In genomic region chr15:28663720-28664119, GRCh38 we compare ENCODE assay signal across 11 cellular contexts. TPM values are rescaled to one million over a fixed set of nuclear protein-coding genes. Genes with fewer than 3 reads are reported as not detected.
DNase-seq lines count a peak whose midpoint lies in the region; ATAC-seq, FAIRE-seq and TF ChIP-seq lines count a peak whose summit lies in the region.
"Not testable (repeated sequence)": the region's sequence is repeated elsewhere in the genome, so short reads cannot be mapped to it uniquely, and the experiment has no call there.
"Had no signal": no experiment of that assay in that cellular context is flagged by ENCODE, and none has a peak within 500 bp of the region (broad histone marks: within the 10 kb centered on the region; RNA-seq: fewer than 3 reads in every experiment).

No MANE protein-coding gene starts in this region.

- not testable (repeated sequence) for TF ChIP-seq POLR2A in A549 (IDR thresholded peaks at IDR 0.05; ENCODE audit: low read length); HepG2 (IDR thresholded peaks at IDR 0.05; ENCODE audit: insufficient read depth in 1 of 2, low read depth in 2 of 2, low read length in 2 of 2)

- intact Hi-C loops in Panc1 (cut with micrococcal nuclease; ENCODE audit: unreplicated experiment); activated CD4-positive, alpha-beta T cell treated with anti-CD3 and anti-CD28 coated beads for 36 hours (cut with DNase I, micrococcal nuclease); left cardiac atrium (cut with DNase I); HepG2 (cut with micrococcal nuclease; ENCODE audit: unreplicated experiment): not testable (repeated sequence)

- not testable (repeated sequence) for H3K36me3 ChIP-seq in Panc1 (ENCODE audit: control insufficient read depth, insufficient read depth, low read length); HepG2 (replicated peaks in 1 of 2; ENCODE audit: control insufficient read depth in 1 of 2, insufficient read depth in 2 of 2, low read length in 2 of 2)

- not testable (repeated sequence) for TF ChIP-seq EP300 in A549 (IDR thresholded peaks at IDR 0.05); HepG2 (IDR thresholded peaks at IDR 0.05; ENCODE audit: low read depth in 2 of 2, low read length in 2 of 2); HepG2 (CRISPR knock-in tag; IDR thresholded peaks at IDR 0.05; ENCODE audit: borderline replicate concordance)

- not testable (repeated sequence) for H2AFZ ChIP-seq in HepG2 (ENCODE audit: low read length)

- H3K79me2 ChIP-seq in HepG2 (ENCODE audit: insufficient read depth, low read length): not testable (repeated sequence)

- TF ChIP-seq CTCF in A549 (IDR thresholded peaks at IDR 0.05); Panc1 (IDR thresholded peaks at IDR 0.05); foreskin keratinocyte (conservative IDR thresholded peaks at IDR 0.05); HepG2 (CRISPR knock-in tag; IDR thresholded peaks at IDR 0.05): not testable (repeated sequence)

- H3K27ac Mint-ChIP-seq in activated CD4-positive, alpha-beta T cell treated with anti-CD3 and anti-CD28 coated beads for 36 hours: not testable (repeated sequence)

- CTCF ChIA-PET in A549 (lab: Yijun Ruan, JAX); Panc1 (lab: Charles Lee); activated CD4-positive, alpha-beta T cell treated with anti-CD3 and anti-CD28 coated beads for 36 hours (lab: Charles Lee); HepG2 (lab: Yijun Ruan, JAX; ENCODE audit: low intra/inter-chr PET ratio, low total read pairs): not testable (repeated sequence)

- not testable (repeated sequence) for H3K4me1 ChIP-seq in A549; Panc1 (ENCODE audit: control insufficient read depth, insufficient read depth, low read length); foreskin keratinocyte; HepG2 (ENCODE audit: insufficient read depth, low read length)

- not testable (repeated sequence) for BruUV-seq in Panc1 (replicated peaks; lab: Mats Ljungman, UMichigan); HepG2 (replicated peaks; lab: Mats Ljungman, UMichigan)

- in situ Hi-C loops in Panc1 (cut with HindIII; ENCODE audit: low pct_unique_long_range_greater_than_20kb, low sequenced_read_pairs); HepG2 (cut with HindIII; ENCODE audit: extremely low pct_ligation_motif_present, low pct_unique_long_range_greater_than_20kb): not testable (repeated sequence)

- H3K27me3 ChIP-seq in Panc1 (ENCODE audit: control insufficient read depth, insufficient read depth, low read length); foreskin keratinocyte; HepG2 (ENCODE audit: control insufficient read depth in 1 of 2, insufficient read depth in 2 of 2, low read length in 2 of 2): not testable (repeated sequence)

- not testable (repeated sequence) for H3K4me3 ChIP-seq in A549; Panc1 (ENCODE audit: low read depth in 2 of 2, low read length in 2 of 2); HepG2 (replicated peaks in 1 of 3; ENCODE audit: insufficient read depth in 1 of 3, low read depth in 2 of 3, low read length in 3 of 3)

- POLR2A ChIA-PET in A549 (lab: Yijun Ruan, JAX); Panc1 (lab: Charles Lee); activated CD4-positive, alpha-beta T cell treated with anti-CD3 and anti-CD28 coated beads for 36 hours (lab: Charles Lee); HepG2 (lab: Yijun Ruan, JAX): not testable (repeated sequence)

- TF ChIP-seq RAD21 in A549 (conservative IDR thresholded peaks at IDR 0.05 in 1 of 2, IDR thresholded peaks at IDR 0.05 in 1 of 2); HepG2 (CRISPR knock-in tag; IDR thresholded peaks at IDR 0.05): not testable (repeated sequence)

- not testable (repeated sequence) for H3K9ac ChIP-seq in HepG2 (ENCODE audit: insufficient read depth, low read depth, low read length)

- H3K27me3 Mint-ChIP-seq in activated CD4-positive, alpha-beta T cell treated with anti-CD3 and anti-CD28 coated beads for 36 hours: not testable (repeated sequence)

- H3K4me3 Mint-ChIP-seq in activated CD4-positive, alpha-beta T cell treated with anti-CD3 and anti-CD28 coated beads for 36 hours: not testable (repeated sequence)

- ATAC-seq in A549 (peak; percentile 55 to 83; a peak in 4 of 6 replicates), Panc1 (peak; percentile 63), foreskin keratinocyte (peak; percentile 40), left cardiac atrium (peak; percentile 38 to 46), HepG2 (peak; percentile 97)
- peak; percentile 57 for ATAC-seq in activated CD4-positive, alpha-beta T cell treated with anti-CD3 and anti-CD28 coated beads for 36 hours
- peak; percentile 36 for ATAC-seq in stimulated activated naive CD8-positive, alpha-beta T cell treated with anti-CD3 and anti-CD28 coated beads, Interleukin-15, Interleukin-2, amounts not matched to agents 100 U/mL and 50 U/mL, for 24 hours

- WGBS in A549 (ENCODE audit: missing lambda C conversion rate): no CpG with 5 or more reads among the region's 11 CpGs
- WGBS in HepG2 (ENCODE audit: low lambda C conversion rate): no CpG with 5 or more reads among the region's 11 CpGs

- not testable (repeated sequence) for H3K9me3 ChIP-seq in A549; Panc1 (ENCODE audit: control insufficient read depth, insufficient read depth, low read depth, low read length); HepG2 (ENCODE audit: low read length)

- not testable (repeated sequence) for H3K4me1 Mint-ChIP-seq in activated CD4-positive, alpha-beta T cell treated with anti-CD3 and anti-CD28 coated beads for 36 hours

- H3K27ac ChIP-seq in A549; Panc1 (ENCODE audit: low read length); foreskin keratinocyte; HepG2 (ENCODE audit: extremely low read length, insufficient read depth, low read length): not testable (repeated sequence)

- not testable (repeated sequence) for H3K36me3 Mint-ChIP-seq in activated CD4-positive, alpha-beta T cell treated with anti-CD3 and anti-CD28 coated beads for 36 hours (ENCODE audit: low read depth)

- FAIRE-seq in A549 (lab: Jason Lieb, UNC); HepG2 (lab: Jason Lieb, UNC): not testable (repeated sequence)

- not testable (repeated sequence) for H3K4me2 ChIP-seq in A549; HepG2 (ENCODE audit: low read depth, low read length)

- DNase-seq in A549 (ENCODE audit: low read depth in 1 of 2, low spot score in 1 of 2); Panc1 (ENCODE audit: low read depth, low spot score); activated CD4-positive, alpha-beta T cell treated with anti-CD3 and anti-CD28 coated beads for 36 hours; foreskin keratinocyte; left cardiac atrium; HepG2 (ENCODE audit: low spot score); stimulated activated naive CD8-positive, alpha-beta T cell treated with anti-CD3 and anti-CD28 coated beads, Interleukin-15, Interleukin-2, amounts not matched to agents 100 U/mL and 50 U/mL, for 24 hours: not testable (repeated sequence)

- not testable (repeated sequence) for H4K20me1 ChIP-seq in HepG2 (ENCODE audit: insufficient read depth, low read length)

- H3K9me3 Mint-ChIP-seq in activated CD4-positive, alpha-beta T cell treated with anti-CD3 and anti-CD28 coated beads for 36 hours (ENCODE audit: low read depth): not testable (repeated sequence)

RNA-seq across cellular contexts. Expression of gene GOLGA8M, which starts 48.5 kb away (rescaled TPM):
- polyA plus RNA-seq in A549 (2011; rRNA removed) (0.49 and 0.52 TPM in 2 replicates), A549 (2017; fragmentation: RNase III; extraction: RNeasy Plus Mini Kit Qiagen cat#74134 plus additional on column Dnase treatment) (0.27 to 0.47 TPM (median 0.33 TPM) in 3 replicates), foreskin keratinocyte (not detected in 2 replicates), HepG2 (2011; rRNA removed) (0.05 and 0.66 TPM in 2 replicates)
- 0.13 TPM in 1 of 2 replicates, not detected in the other for polyA plus RNA-seq in A549 (2012; cell fraction: cytosol; rRNA removed)
- 0.13 and 0.86 TPM in 2 replicates for polyA plus RNA-seq in A549 (2012; cell fraction: nucleus; rRNA removed)
- 0.37 TPM in 1 of 2 replicates, not detected in the other for polyA minus RNA-seq in A549 (2011; rRNA and poly(A)+ RNA removed)
- total RNA-seq in Panc1 (2021; ENCODE audit: unreplicated experiment) (0.87 TPM), foreskin keratinocyte (not detected in 2 replicates), left cardiac atrium (1 to 10 TPM; 2.5 to 2.9 TPM), HepG2 (2016; rRNA removed; fragmentation: Illumina TruSeq; extraction: Trizol) (not detected in 2 replicates)
- 0.56 TPM for polyA plus RNA-seq in Panc1 (2012; ENCODE audit: insufficient read length)
- under 1 TPM; 0.35 to 0.75 TPM for total RNA-seq in activated CD4-positive, alpha-beta T cell treated with anti-CD3 and anti-CD28 coated beads for 36 hours
- total RNA-seq in HepG2 (2016; cell fraction: cytosol; rRNA removed; fragmentation: Illumina TruSeq; extraction: Trizol; ENCODE audit: low read depth): not detected in 2 replicates
- total RNA-seq in HepG2 (2016; cell fraction: insoluble cytoplasmic fraction; rRNA removed; fragmentation: Illumina TruSeq; extraction: Trizol): 0.06 TPM in 1 of 2 replicates, not detected in the other
- total RNA-seq in HepG2 (2016; cell fraction: membrane; rRNA removed; fragmentation: Illumina TruSeq; extraction: Trizol): not detected in 2 replicates
- not detected in 2 replicates for total RNA-seq in HepG2 (2016; cell fraction: nucleus; rRNA removed; fragmentation: Illumina TruSeq; extraction: Trizol)
- polyA plus RNA-seq in HepG2 (2011; cell fraction: cytosol; rRNA removed): 0.04 TPM in 1 of 2 replicates, not detected in the other
- polyA plus RNA-seq in HepG2 (2011; cell fraction: nucleus; rRNA removed): 0.90 and 2.4 TPM in 2 replicates
- 0.17 and 0.23 TPM in 2 replicates for polyA plus RNA-seq in HepG2 (2012)
- polyA plus RNA-seq in HepG2 (2016; cell fraction: cytosol; fragmentation: Illumina TruSeq; extraction: Trizol; ENCODE audit: low read depth): not detected in 2 replicates
- not detected in 2 replicates for polyA plus RNA-seq in HepG2 (2016; cell fraction: insoluble cytoplasmic fraction; fragmentation: Illumina TruSeq; extraction: Trizol; ENCODE audit: low read depth)
- not detected in 2 replicates for polyA plus RNA-seq in HepG2 (2016; cell fraction: membrane; fragmentation: Illumina TruSeq; extraction: Trizol; ENCODE audit: low read depth)
- polyA plus RNA-seq in HepG2 (2016; cell fraction: nucleus; fragmentation: Illumina TruSeq; extraction: Trizol; ENCODE audit: insufficient read depth, low read depth): 1.3 TPM in 1 of 2 replicates, not detected in the other
- 0.20 TPM in 1 of 2 replicates, not detected in the other for polyA minus RNA-seq in HepG2 (2011; rRNA and poly(A)+ RNA removed; ENCODE audit: low replicate concordance)
- polyA minus RNA-seq in HepG2 (2011; cell fraction: cytosol; rRNA and poly(A)+ RNA removed): not detected in 2 replicates
- 0.50 and 1.3 TPM in 2 replicates for polyA minus RNA-seq in HepG2 (2011; cell fraction: nucleus; rRNA and poly(A)+ RNA removed)
- total RNA-seq: Caco-2, H1, HT1080 had no signal
- polyA plus RNA-seq: CD8-positive, alpha-beta memory T cell; H1 had no signal

Comparison
In these comparisons a context has a peak if more than half of its experiments do, and no peak if none do; other contexts are left out.
1. ATAC-seq: peak in every context shown above with its lines; median percentile 97 in HepG2; 69 in A549; 63 in Panc1; 57 in activated CD4-positive, alpha-beta T cell treated with anti-CD3 and anti-CD28 coated beads for 36 hours; 42 in left cardiac atrium; 40 in foreskin keratinocyte; 36 in stimulated activated naive CD8-positive, alpha-beta T cell treated with anti-CD3 and anti-CD28 coated beads, Interleukin-15, Interleukin-2, amounts not matched to agents 100 U/mL and 50 U/mL, for 24 hours.